In the genomic region with DNA sequence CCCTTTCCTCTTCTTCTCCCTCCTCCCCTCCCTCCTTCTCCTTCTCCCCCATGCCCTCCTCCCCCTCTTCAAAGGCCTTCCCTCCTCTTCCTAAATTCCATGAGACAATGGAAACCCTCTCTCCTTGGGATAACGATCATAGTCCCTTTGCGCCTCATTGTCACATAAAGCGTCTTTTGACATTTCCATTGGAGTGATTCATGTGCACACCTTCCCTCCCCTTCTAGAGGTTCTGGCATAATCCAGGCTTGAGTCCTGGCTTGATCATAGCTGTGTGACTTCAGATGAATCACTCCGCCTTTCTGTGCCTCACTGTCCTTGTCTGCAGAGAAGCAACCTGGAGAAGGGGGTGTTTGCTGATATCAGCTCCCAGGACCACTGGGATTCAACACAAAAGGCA, we compare ENCODE assay signal across 27 cellular contexts.
"Had no signal": no experiment of that assay in that cellular context is flagged by ENCODE, and none has a peak within 500 bp of the region (broad histone marks: within the 10 kb centered on the region; RNA-seq: fewer than 3 reads in every experiment).

No MANE protein-coding gene starts in this region.

- H3K4me1 Mint-ChIP-seq: activated naive CD4-positive, alpha-beta T cell treated with anti-CD3 and anti-CD28 coated beads, Interleukin-2, amount 10 ng/mL, durations not matched to agents 7 days and 5 days; activated naive CD8-positive, alpha-beta T cell treated with anti-CD3 and anti-CD28 coated beads, Interleukin-2, amount 10 ng/mL, durations not matched to agents 7 days and 5 days; naive thymus-derived CD4-positive, alpha-beta T cell; stimulated activated naive B cell treated with anti-CD40 and anti-IgM and Interleukin-4, amounts not matched to agents 10 μg/mL and 1 μg/mL and 100 μg/mL, for 72 hours had no signal

- H3K4me3 Mint-ChIP-seq: activated naive CD4-positive, alpha-beta T cell treated with anti-CD3 and anti-CD28 coated beads, Interleukin-2, amount 10 ng/mL, durations not matched to agents 7 days and 5 days; activated naive CD8-positive, alpha-beta T cell treated with anti-CD3 and anti-CD28 coated beads, Interleukin-2, amount 10 ng/mL, durations not matched to agents 7 days and 5 days; dendritic cell treated with granulocyte-macrophage colony-stimulating factor and Interleukin-4, amounts not matched to agents 40 ng/mL and 50 ng/mL, for 4 days; naive thymus-derived CD4-positive, alpha-beta T cell; stimulated activated naive B cell treated with anti-CD40 and anti-IgM and Interleukin-4, amounts not matched to agents 10 μg/mL and 1 μg/mL and 100 μg/mL, for 72 hours had no signal

- H3K36me3 Mint-ChIP-seq: activated naive CD4-positive, alpha-beta T cell treated with anti-CD3 and anti-CD28 coated beads, Interleukin-2, amount 10 ng/mL, durations not matched to agents 7 days and 5 days; activated naive CD8-positive, alpha-beta T cell treated with anti-CD3 and anti-CD28 coated beads, Interleukin-2, amount 10 ng/mL, durations not matched to agents 7 days and 5 days; naive thymus-derived CD4-positive, alpha-beta T cell had no signal

- H3K4me2 ChIP-seq: hepatocyte had no signal

- H3K4me3 ChIP-seq: ascending aorta, gastroesophageal sphincter, hepatocyte, ovary, prostate gland, suprapubic skin, tibial artery, uterus had no signal

- H2AFZ ChIP-seq: hepatocyte had no signal

- ATAC-seq: gastroesophageal sphincter; naive thymus-derived CD4-positive, alpha-beta T cell; sciatic nerve; stimulated activated naive B cell treated with anti-CD40 and anti-IgM and Interleukin-4, amounts not matched to agents 10 μg/mL and 1 μg/mL and 100 μg/mL, for 72 hours had no signal

- H3K9me3 Mint-ChIP-seq: activated naive CD4-positive, alpha-beta T cell treated with anti-CD3 and anti-CD28 coated beads, Interleukin-2, amount 10 ng/mL, durations not matched to agents 7 days and 5 days; activated naive CD8-positive, alpha-beta T cell treated with anti-CD3 and anti-CD28 coated beads, Interleukin-2, amount 10 ng/mL, durations not matched to agents 7 days and 5 days; dendritic cell treated with granulocyte-macrophage colony-stimulating factor and Interleukin-4, amounts not matched to agents 40 ng/mL and 50 ng/mL, for 4 days; stimulated activated naive B cell treated with anti-CD40 and anti-IgM and Interleukin-4, amounts not matched to agents 10 μg/mL and 1 μg/mL and 100 μg/mL, for 72 hours had no signal

- H3K27ac Mint-ChIP-seq: activated naive CD4-positive, alpha-beta T cell treated with anti-CD3 and anti-CD28 coated beads, Interleukin-2, amount 10 ng/mL, durations not matched to agents 7 days and 5 days; activated naive CD8-positive, alpha-beta T cell treated with anti-CD3 and anti-CD28 coated beads, Interleukin-2, amount 10 ng/mL, durations not matched to agents 7 days and 5 days; dendritic cell treated with granulocyte-macrophage colony-stimulating factor and Interleukin-4, amounts not matched to agents 40 ng/mL and 50 ng/mL, for 4 days; naive thymus-derived CD4-positive, alpha-beta T cell; stimulated activated naive B cell treated with anti-CD40 and anti-IgM and Interleukin-4, amounts not matched to agents 10 μg/mL and 1 μg/mL and 100 μg/mL, for 72 hours had no signal

- H3K9me3 ChIP-seq: ascending aorta, gastroesophageal sphincter, ovary, prostate gland, suprapubic skin, tibial artery, uterus had no signal

- H3K27me3 ChIP-seq: ascending aorta, brain microvascular endothelial cell, gastroesophageal sphincter, hepatocyte, ovary, suprapubic skin, tibial artery, uterus had no signal

- H3K27me3 Mint-ChIP-seq: activated naive CD4-positive, alpha-beta T cell treated with anti-CD3 and anti-CD28 coated beads, Interleukin-2, amount 10 ng/mL, durations not matched to agents 7 days and 5 days; activated naive CD8-positive, alpha-beta T cell treated with anti-CD3 and anti-CD28 coated beads, Interleukin-2, amount 10 ng/mL, durations not matched to agents 7 days and 5 days; dendritic cell treated with granulocyte-macrophage colony-stimulating factor and Interleukin-4, amounts not matched to agents 40 ng/mL and 50 ng/mL, for 4 days; stimulated activated naive B cell treated with anti-CD40 and anti-IgM and Interleukin-4, amounts not matched to agents 10 μg/mL and 1 μg/mL and 100 μg/mL, for 72 hours had no signal

- H3K27ac ChIP-seq: ascending aorta, brain microvascular endothelial cell, gastroesophageal sphincter, hepatocyte, ovary, prostate gland, suprapubic skin, tibial artery, uterus, VCaP had no signal

- H3K36me3 ChIP-seq: ascending aorta, brain microvascular endothelial cell, ovary, prostate gland, suprapubic skin, tibial artery, uterus had no signal

- DNase-seq: activated CD4-positive, alpha-beta T cell treated with anti-CD3 and anti-CD28 coated beads for 4 hours; activated CD4-positive, alpha-beta T cell treated with anti-CD3 and anti-CD28 coated beads, Interleukin-2, amount 50 U/mL, for 4 hours; activated CD8-positive, alpha-beta memory T cell treated with anti-CD3 and anti-CD28 coated beads, Interleukin-2, amount 50 U/mL, for 4 hours; activated gamma-delta T cell; activated naive CD4-positive, alpha-beta T cell treated with anti-CD3 and anti-CD28 coated beads, Interleukin-2, amount 10 ng/mL, durations not matched to agents 7 days and 5 days; activated naive CD8-positive, alpha-beta T cell treated with anti-CD3 and anti-CD28 coated beads, Interleukin-2, amount 10 ng/mL, durations not matched to agents 7 days and 5 days; activated T-cell treated with anti-CD3 and anti-CD28 coated beads, Interleukin-2, amount 50 U/mL, for 1 hour; brain microvascular endothelial cell; caudate nucleus; islet precursor cell; midbrain; naive thymus-derived CD4-positive, alpha-beta T cell; retina; small intestine; stimulated activated CD4-positive, alpha-beta T cell treated with anti-CD3 and anti-CD28 coated beads, Interleukin-1b, Interleukin-23, amount 100 ng/mL, for 48 hours; stimulated activated naive B cell treated with anti-CD40 and anti-IgM and Interleukin-4, amounts not matched to agents 10 μg/mL and 1 μg/mL and 100 μg/mL, for 72 hours; uterus had no signal

- H3K4me1 ChIP-seq: prostate gland, uterus had no signal
